In the genomic region with DNA sequence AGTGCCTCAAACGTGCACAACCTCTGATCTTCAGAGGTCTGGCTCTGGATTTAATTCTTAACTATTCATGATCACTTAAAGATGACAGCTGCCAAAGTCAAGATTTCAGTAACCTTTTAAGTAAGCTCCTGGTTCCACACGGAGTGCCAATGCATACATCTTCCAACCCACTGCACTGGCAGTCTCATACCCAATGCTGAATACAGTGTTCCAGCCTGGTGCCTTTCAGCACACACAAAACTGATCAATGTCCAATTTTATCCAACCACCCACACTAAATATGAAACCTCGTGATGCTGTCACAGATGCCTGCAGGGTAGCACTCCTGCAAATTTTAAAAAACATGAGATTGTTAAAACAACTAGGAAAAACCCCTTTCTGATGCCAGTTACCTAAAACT, we compare ENCODE assay signal across 20 cellular contexts.
"Had no signal": no experiment of that assay in that cellular context is flagged by ENCODE, and none has a peak within 500 bp of the region (broad histone marks: within the 10 kb centered on the region; RNA-seq: fewer than 3 reads in every experiment).

No MANE protein-coding gene starts in this region.

- H3K36me3 Mint-ChIP-seq: activated naive CD4-positive, alpha-beta T cell treated with anti-CD3 and anti-CD28 coated beads, Interleukin-2, amount 10 ng/mL, durations not matched to agents 7 days and 5 days; naive B cell; neural progenitor cell had no signal

- H3K9me3 ChIP-seq: colonic mucosa, left ventricle myocardium inferior, stomach, upper lobe of right lung had no signal

- H3K4me1 Mint-ChIP-seq: activated naive CD4-positive, alpha-beta T cell treated with anti-CD3 and anti-CD28 coated beads, Interleukin-2, amount 10 ng/mL, durations not matched to agents 7 days and 5 days had no signal

- H3K36me3 ChIP-seq: colonic mucosa, left ventricle myocardium inferior, neural progenitor cell, stomach, upper lobe of right lung had no signal

- H3K9me3 Mint-ChIP-seq: activated CD4-positive, alpha-beta T cell treated with anti-CD3 and anti-CD28 coated beads, Interleukin-2, amount 10 ng/mL, durations not matched to agents 24 days and 14 days; activated CD8-positive, alpha-beta T cell treated with anti-CD3 and anti-CD28 coated beads for 36 hours; activated naive CD4-positive, alpha-beta T cell treated with anti-CD3 and anti-CD28 coated beads, Interleukin-2, amount 10 ng/mL, durations not matched to agents 7 days and 5 days; activated naive CD8-positive, alpha-beta T cell treated with anti-CD3 and anti-CD28 coated beads, Interleukin-2, amount 50 U/mL, for 24 hours; activated T-cell treated with anti-CD3 and anti-CD28 coated beads, Interleukin-2, amount 50 U/mL, for 24 hours; activated T-helper 2 cell treated with anti-CD3 and anti-CD28 coated beads, Interferon-gamma antibody, Interleukin-2, Interleukin-4, amounts not matched to agents 10 μg/mL and 5 μg/mL and 100 μg/mL, durations not matched to agents 14 hours and 24 hours and 36 hours; central memory CD8-positive, alpha-beta T cell; naive B cell; neural progenitor cell had no signal

- ATAC-seq: activated CD8-positive, alpha-beta T cell treated with anti-CD3 and anti-CD28 coated beads for 36 hours; activated naive CD8-positive, alpha-beta T cell treated with anti-CD3 and anti-CD28 coated beads, Interleukin-2, amount 50 U/mL, for 24 hours; sciatic nerve; upper lobe of right lung had no signal

- H3K9ac ChIP-seq: neural progenitor cell had no signal

- FAIRE-seq: frontal cortex had no signal

- H3K27ac Mint-ChIP-seq: activated CD4-positive, alpha-beta T cell treated with anti-CD3 and anti-CD28 coated beads, Interleukin-2, amount 10 ng/mL, durations not matched to agents 24 days and 14 days; activated CD8-positive, alpha-beta T cell treated with anti-CD3 and anti-CD28 coated beads for 36 hours; activated naive CD4-positive, alpha-beta T cell treated with anti-CD3 and anti-CD28 coated beads, Interleukin-2, amount 10 ng/mL, durations not matched to agents 7 days and 5 days; activated naive CD8-positive, alpha-beta T cell treated with anti-CD3 and anti-CD28 coated beads, Interleukin-2, amount 50 U/mL, for 24 hours; activated T-cell treated with anti-CD3 and anti-CD28 coated beads, Interleukin-2, amount 50 U/mL, for 24 hours; activated T-helper 2 cell treated with anti-CD3 and anti-CD28 coated beads, Interferon-gamma antibody, Interleukin-2, Interleukin-4, amounts not matched to agents 10 μg/mL and 5 μg/mL and 100 μg/mL, durations not matched to agents 14 hours and 24 hours and 36 hours; neural progenitor cell had no signal

- H3K4me3 ChIP-seq: colonic mucosa, left ventricle myocardium inferior, neural progenitor cell, smooth muscle cell, stomach, upper lobe of right lung had no signal

- H3K27ac ChIP-seq: colonic mucosa, left ventricle myocardium inferior, neural progenitor cell, stomach, upper lobe of right lung had no signal

- H3K4me3 Mint-ChIP-seq: activated CD4-positive, alpha-beta T cell treated with anti-CD3 and anti-CD28 coated beads, Interleukin-2, amount 10 ng/mL, durations not matched to agents 24 days and 14 days; activated CD8-positive, alpha-beta T cell treated with anti-CD3 and anti-CD28 coated beads for 36 hours; activated naive CD4-positive, alpha-beta T cell treated with anti-CD3 and anti-CD28 coated beads, Interleukin-2, amount 10 ng/mL, durations not matched to agents 7 days and 5 days; activated naive CD8-positive, alpha-beta T cell treated with anti-CD3 and anti-CD28 coated beads, Interleukin-2, amount 50 U/mL, for 24 hours; activated T-cell treated with anti-CD3 and anti-CD28 coated beads, Interleukin-2, amount 50 U/mL, for 24 hours; central memory CD8-positive, alpha-beta T cell; naive B cell; neural progenitor cell had no signal

- H3K4me2 ChIP-seq: neural progenitor cell, smooth muscle cell had no signal

- H3K27me3 Mint-ChIP-seq: activated CD4-positive, alpha-beta T cell treated with anti-CD3 and anti-CD28 coated beads, Interleukin-2, amount 10 ng/mL, durations not matched to agents 24 days and 14 days; activated CD8-positive, alpha-beta T cell treated with anti-CD3 and anti-CD28 coated beads for 36 hours; activated naive CD4-positive, alpha-beta T cell treated with anti-CD3 and anti-CD28 coated beads, Interleukin-2, amount 10 ng/mL, durations not matched to agents 7 days and 5 days; activated naive CD8-positive, alpha-beta T cell treated with anti-CD3 and anti-CD28 coated beads, Interleukin-2, amount 50 U/mL, for 24 hours; activated T-cell treated with anti-CD3 and anti-CD28 coated beads, Interleukin-2, amount 50 U/mL, for 24 hours; central memory CD8-positive, alpha-beta T cell; naive B cell had no signal

- H3K27me3 ChIP-seq: colonic mucosa, neural progenitor cell, stomach, upper lobe of right lung had no signal

- DNase-seq: activated CD4-positive, alpha-beta T cell treated with anti-CD3 and anti-CD28 coated beads, Interleukin-2, amount 10 ng/mL, durations not matched to agents 24 days and 14 days; activated CD8-positive, alpha-beta T cell treated with anti-CD3 and anti-CD28 coated beads for 36 hours; activated naive CD4-positive, alpha-beta T cell treated with anti-CD3 and anti-CD28 coated beads, Interleukin-2, amount 10 ng/mL, durations not matched to agents 7 days and 5 days; activated naive CD8-positive, alpha-beta T cell treated with anti-CD3 and anti-CD28 coated beads, Interleukin-2, amount 50 U/mL, for 24 hours; activated T-cell treated with anti-CD3 and anti-CD28 coated beads, Interleukin-2, amount 50 U/mL, for 24 hours; aorta; colonic mucosa; erythroblast; left ventricle myocardium inferior; naive B cell; stimulated activated CD4-positive, alpha-beta T cell treated with anti-CD3 and anti-CD28 coated beads, Interleukin-4, amount 100 ng/mL, for 1 hour; stomach; T1000; upper lobe of right lung had no signal

- H3K4me1 ChIP-seq: colonic mucosa, neural progenitor cell, upper lobe of right lung had no signal

- H2AFZ ChIP-seq: neural progenitor cell had no signal
